ENCODE assay signal across 1 cellular context in genomic region chr2:53486185-53486584, GRCh38.
TF ChIP-seq lines count a peak whose summit lies in the region.

No MANE protein-coding gene starts in this region.

TF ChIP-seq in SK-N-SH, 30 proteins besides CTCF, POLR2A, EP300 and RAD21:
- no peak for TF ChIP-seq USF2 (IDR thresholded peaks at IDR 0.05; ENCODE audit: borderline replicate concordance, low read depth, low read length)
